In genomic region chr5:92927291-92927778, GRCh38 we compare ENCODE assay signal across 1 cellular context.
TF ChIP-seq lines count a peak whose summit lies in the region.

No MANE protein-coding gene starts in this region.

TF ChIP-seq in HepG2, 621 proteins besides CTCF, POLR2A, EP300 and RAD21 (continued from another document and continues in another):
- TF ChIP-seq, protein P1, sequence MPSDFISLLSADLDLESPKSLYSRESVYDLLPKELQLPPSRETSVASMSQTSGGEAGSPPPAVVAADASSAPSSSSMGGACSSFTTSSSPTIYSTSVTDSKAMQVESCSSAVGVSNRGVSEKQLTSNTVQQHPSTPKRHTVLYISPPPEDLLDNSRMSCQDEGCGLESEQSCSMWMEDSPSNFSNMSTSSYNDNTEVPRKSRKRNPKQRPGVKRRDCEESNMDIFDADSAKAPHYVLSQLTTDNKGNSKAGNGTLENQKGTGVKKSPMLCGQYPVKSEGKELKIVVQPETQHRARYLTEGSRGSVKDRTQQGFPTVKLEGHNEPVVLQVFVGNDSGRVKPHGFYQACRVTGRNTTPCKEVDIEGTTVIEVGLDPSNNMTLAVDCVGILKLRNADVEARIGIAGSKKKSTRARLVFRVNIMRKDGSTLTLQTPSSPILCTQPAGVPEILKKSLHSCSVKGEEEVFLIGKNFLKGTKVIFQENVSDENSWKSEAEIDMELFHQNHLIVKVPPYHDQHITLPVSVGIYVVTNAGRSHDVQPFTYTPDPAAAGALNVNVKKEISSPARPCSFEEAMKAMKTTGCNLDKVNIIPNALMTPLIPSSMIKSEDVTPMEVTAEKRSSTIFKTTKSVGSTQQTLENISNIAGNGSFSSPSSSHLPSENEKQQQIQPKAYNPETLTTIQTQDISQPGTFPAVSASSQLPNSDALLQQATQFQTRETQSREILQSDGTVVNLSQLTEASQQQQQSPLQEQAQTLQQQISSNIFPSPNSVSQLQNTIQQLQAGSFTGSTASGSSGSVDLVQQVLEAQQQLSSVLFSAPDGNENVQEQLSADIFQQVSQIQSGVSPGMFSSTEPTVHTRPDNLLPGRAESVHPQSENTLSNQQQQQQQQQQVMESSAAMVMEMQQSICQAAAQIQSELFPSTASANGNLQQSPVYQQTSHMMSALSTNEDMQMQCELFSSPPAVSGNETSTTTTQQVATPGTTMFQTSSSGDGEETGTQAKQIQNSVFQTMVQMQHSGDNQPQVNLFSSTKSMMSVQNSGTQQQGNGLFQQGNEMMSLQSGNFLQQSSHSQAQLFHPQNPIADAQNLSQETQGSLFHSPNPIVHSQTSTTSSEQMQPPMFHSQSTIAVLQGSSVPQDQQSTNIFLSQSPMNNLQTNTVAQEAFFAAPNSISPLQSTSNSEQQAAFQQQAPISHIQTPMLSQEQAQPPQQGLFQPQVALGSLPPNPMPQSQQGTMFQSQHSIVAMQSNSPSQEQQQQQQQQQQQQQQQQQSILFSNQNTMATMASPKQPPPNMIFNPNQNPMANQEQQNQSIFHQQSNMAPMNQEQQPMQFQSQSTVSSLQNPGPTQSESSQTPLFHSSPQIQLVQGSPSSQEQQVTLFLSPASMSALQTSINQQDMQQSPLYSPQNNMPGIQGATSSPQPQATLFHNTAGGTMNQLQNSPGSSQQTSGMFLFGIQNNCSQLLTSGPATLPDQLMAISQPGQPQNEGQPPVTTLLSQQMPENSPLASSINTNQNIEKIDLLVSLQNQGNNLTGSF (CRISPR knock-in tag; IDR thresholded peaks at IDR 0.05) = no peak
- TF ChIP-seq SMARCE1 (IDR thresholded peaks at IDR 0.05; ENCODE audit: borderline replicate concordance) = no peak
- TF ChIP-seq MBD4 (IDR thresholded peaks at IDR 0.05; ENCODE audit: borderline replicate concordance, low read length) = peak; percentile 86; the same call in 1 of the 2 replicates
- TF ChIP-seq, protein P2, sequence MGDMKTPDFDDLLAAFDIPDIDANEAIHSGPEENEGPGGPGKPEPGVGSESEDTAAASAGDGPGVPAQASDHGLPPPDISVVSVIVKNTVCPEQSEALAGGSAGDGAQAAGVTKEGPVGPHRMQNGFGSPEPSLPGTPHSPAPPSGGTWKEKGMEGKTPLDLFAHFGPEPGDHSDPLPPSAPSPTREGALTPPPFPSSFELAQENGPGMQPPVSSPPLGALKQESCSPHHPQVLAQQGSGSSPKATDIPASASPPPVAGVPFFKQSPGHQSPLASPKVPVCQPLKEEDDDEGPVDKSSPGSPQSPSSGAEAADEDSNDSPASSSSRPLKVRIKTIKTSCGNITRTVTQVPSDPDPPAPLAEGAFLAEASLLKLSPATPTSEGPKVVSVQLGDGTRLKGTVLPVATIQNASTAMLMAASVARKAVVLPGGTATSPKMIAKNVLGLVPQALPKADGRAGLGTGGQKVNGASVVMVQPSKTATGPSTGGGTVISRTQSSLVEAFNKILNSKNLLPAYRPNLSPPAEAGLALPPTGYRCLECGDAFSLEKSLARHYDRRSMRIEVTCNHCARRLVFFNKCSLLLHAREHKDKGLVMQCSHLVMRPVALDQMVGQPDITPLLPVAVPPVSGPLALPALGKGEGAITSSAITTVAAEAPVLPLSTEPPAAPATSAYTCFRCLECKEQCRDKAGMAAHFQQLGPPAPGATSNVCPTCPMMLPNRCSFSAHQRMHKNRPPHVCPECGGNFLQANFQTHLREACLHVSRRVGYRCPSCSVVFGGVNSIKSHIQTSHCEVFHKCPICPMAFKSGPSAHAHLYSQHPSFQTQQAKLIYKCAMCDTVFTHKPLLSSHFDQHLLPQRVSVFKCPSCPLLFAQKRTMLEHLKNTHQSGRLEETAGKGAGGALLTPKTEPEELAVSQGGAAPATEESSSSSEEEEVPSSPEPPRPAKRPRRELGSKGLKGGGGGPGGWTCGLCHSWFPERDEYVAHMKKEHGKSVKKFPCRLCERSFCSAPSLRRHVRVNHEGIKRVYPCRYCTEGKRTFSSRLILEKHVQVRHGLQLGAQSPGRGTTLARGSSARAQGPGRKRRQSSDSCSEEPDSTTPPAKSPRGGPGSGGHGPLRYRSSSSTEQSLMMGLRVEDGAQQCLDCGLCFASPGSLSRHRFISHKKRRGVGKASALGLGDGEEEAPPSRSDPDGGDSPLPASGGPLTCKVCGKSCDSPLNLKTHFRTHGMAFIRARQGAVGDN (CRISPR knock-in tag; IDR thresholded peaks at IDR 0.05) = peak; percentile 52; the same call in 1 of the 2 replicates
- no peak for TF ChIP-seq ZNF672 (CRISPR knock-in tag; IDR thresholded peaks at IDR 0.05)
- TF ChIP-seq ARID2 (CRISPR knock-in tag; IDR thresholded peaks at IDR 0.05; ENCODE audit: borderline replicate concordance) = peak; percentile 91; the same call in 1 of the 2 replicates
- TF ChIP-seq ZNF512 (CRISPR knock-in tag; IDR thresholded peaks at IDR 0.05) = no peak
- no peak for TF ChIP-seq HNF4G (IDR thresholded peaks at IDR 0.05; ENCODE audit: borderline replicate concordance, low read depth, low read length)
- peak; percentile 68; the same call in 1 of the 2 replicates for TF ChIP-seq HNF4G (CRISPR knock-in tag; IDR thresholded peaks at IDR 0.05; ENCODE audit: borderline replicate concordance, low read depth)
- TF ChIP-seq, protein P3, sequence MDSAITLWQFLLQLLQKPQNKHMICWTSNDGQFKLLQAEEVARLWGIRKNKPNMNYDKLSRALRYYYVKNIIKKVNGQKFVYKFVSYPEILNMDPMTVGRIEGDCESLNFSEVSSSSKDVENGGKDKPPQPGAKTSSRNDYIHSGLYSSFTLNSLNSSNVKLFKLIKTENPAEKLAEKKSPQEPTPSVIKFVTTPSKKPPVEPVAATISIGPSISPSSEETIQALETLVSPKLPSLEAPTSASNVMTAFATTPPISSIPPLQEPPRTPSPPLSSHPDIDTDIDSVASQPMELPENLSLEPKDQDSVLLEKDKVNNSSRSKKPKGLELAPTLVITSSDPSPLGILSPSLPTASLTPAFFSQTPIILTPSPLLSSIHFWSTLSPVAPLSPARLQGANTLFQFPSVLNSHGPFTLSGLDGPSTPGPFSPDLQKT (CRISPR knock-in tag; IDR thresholded peaks at IDR 0.05; ENCODE audit: borderline replicate concordance) = no peak
- TF ChIP-seq, protein P4, sequence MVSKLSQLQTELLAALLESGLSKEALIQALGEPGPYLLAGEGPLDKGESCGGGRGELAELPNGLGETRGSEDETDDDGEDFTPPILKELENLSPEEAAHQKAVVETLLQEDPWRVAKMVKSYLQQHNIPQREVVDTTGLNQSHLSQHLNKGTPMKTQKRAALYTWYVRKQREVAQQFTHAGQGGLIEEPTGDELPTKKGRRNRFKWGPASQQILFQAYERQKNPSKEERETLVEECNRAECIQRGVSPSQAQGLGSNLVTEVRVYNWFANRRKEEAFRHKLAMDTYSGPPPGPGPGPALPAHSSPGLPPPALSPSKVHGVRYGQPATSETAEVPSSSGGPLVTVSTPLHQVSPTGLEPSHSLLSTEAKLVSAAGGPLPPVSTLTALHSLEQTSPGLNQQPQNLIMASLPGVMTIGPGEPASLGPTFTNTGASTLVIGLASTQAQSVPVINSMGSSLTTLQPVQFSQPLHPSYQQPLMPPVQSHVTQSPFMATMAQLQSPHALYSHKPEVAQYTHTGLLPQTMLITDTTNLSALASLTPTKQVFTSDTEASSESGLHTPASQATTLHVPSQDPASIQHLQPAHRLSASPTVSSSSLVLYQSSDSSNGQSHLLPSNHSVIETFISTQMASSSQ (IDR thresholded peaks at IDR 0.05; ENCODE audit: low read depth) = peak; percentile 70; the same call in 1 of the 2 replicates
- TF ChIP-seq, protein P4 (CRISPR knock-in tag; IDR thresholded peaks at IDR 0.05; ENCODE audit: borderline replicate concordance) = peak; percentile 85; the same call in 1 of the 2 replicates
- peak; percentile 97 for TF ChIP-seq ZSCAN25 (CRISPR knock-in tag; IDR thresholded peaks at IDR 0.05)
- peak; percentile 96 for TF ChIP-seq ATF3 (CRISPR knock-in tag; IDR thresholded peaks at IDR 0.05)
- no peak; the same call in 1 of the 2 replicates for TF ChIP-seq SAFB2 (CRISPR knock-in tag; IDR thresholded peaks at IDR 0.05; ENCODE audit: borderline replicate concordance, low read depth)
- peak; percentile 79; the same call in 1 of the 2 replicates for TF ChIP-seq PITX1 (CRISPR knock-in tag; IDR thresholded peaks at IDR 0.05)
- TF ChIP-seq ZNF232 (CRISPR knock-in tag; IDR thresholded peaks at IDR 0.05; ENCODE audit: borderline replicate concordance) = no peak
- peak; percentile 78; the same call in 1 of the 2 replicates for TF ChIP-seq KDM1A (CRISPR knock-in tag; IDR thresholded peaks at IDR 0.05)
- TF ChIP-seq ZNF510 (CRISPR knock-in tag; IDR thresholded peaks at IDR 0.05; ENCODE audit: low read depth) = no peak
- TF ChIP-seq MXD4 (CRISPR knock-in tag; IDR thresholded peaks at IDR 0.05) = 0 out of 2 replicates have a peak, but pooled peaks have one; percentile 57
- no peak for TF ChIP-seq ATRX (CRISPR knock-in tag; IDR thresholded peaks at IDR 0.05; ENCODE audit: borderline replicate concordance)
- TF ChIP-seq, protein P5, sequence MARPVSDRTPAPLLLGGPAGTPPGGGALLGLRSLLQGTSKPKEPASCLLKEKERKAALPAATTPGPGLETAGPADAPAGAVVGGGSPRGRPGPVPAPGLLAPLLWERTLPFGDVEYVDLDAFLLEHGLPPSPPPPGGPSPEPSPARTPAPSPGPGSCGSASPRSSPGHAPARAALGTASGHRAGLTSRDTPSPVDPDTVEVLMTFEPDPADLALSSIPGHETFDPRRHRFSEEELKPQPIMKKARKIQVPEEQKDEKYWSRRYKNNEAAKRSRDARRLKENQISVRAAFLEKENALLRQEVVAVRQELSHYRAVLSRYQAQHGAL (CRISPR knock-in tag; IDR thresholded peaks at IDR 0.05; ENCODE audit: not compliant biosample characterization) = no peak
- TF ChIP-seq ZNF709 (CRISPR knock-in tag; IDR thresholded peaks at IDR 0.05) = peak; percentile 53; the same call in 1 of the 2 replicates
- TF ChIP-seq HINFP (CRISPR knock-in tag; IDR thresholded peaks at IDR 0.05; ENCODE audit: low read depth) = 0 out of 2 replicates have a peak, but pooled peaks have one; percentile 42
- TF ChIP-seq ZNF275 (CRISPR knock-in tag; IDR thresholded peaks at IDR 0.05; ENCODE audit: borderline replicate concordance) = no peak
- TF ChIP-seq ZNF136 (CRISPR knock-in tag; IDR thresholded peaks at IDR 0.05; ENCODE audit: low read depth) = peak; percentile 56; the same call in 1 of the 2 replicates
- TF ChIP-seq, protein P6, sequence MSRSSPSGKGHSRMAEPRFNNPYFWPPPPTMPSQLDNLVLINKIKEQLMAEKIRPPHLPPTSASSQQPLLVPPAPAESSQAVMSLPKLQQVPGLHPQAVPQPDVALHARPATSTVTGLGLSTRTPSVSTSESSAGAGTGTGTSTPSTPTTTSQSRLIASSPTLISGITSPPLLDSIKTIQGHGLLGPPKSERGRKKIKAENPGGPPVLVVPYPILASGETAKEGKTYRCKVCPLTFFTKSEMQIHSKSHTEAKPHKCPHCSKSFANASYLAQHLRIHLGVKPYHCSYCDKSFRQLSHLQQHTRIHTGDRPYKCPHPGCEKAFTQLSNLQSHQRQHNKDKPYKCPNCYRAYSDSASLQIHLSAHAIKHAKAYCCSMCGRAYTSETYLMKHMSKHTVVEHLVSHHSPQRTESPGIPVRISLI (CRISPR knock-in tag; IDR thresholded peaks at IDR 0.05; ENCODE audit: borderline replicate concordance) = peak; percentile 51; the same call in 1 of the 2 replicates
